In the genomic region with DNA sequence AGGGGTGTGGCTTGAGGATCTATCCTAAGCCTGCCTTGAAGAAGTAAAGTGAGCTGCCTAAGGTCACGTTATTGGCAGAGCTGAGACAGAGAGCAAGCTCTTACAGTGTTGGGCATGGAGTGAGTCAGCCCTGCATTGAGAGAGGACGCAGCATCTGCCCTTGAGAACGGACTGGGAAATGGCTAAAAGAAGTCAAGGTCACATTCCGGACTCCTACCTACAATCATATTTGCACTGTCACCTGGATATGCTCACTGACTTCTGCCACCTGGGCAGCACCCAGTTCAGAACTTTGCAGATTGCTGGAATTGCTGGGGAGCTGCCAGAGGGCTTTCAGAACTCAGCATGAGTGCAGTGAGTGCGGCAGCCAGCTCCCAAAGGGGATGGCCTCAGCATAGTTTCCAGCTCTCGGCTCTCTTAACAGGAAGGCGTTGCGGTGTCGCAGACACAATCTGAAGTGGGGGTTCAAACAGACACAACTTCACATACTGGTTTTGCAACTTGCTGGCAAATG, we compare ENCODE assay signal across 8 cellular contexts.
A peak's percentile ranks its signal among the peaks of the same experiment; 100 is the strongest.
DNase-seq lines count a peak whose midpoint lies in the region; ATAC-seq and TF ChIP-seq lines count a peak whose summit lies in the region.

No MANE protein-coding gene starts in this region.

- intact Hi-C loops in Right ventricle myocardium inferior (cut with DNase I): loop anchor here (5.0 to 10.0 kb wide), 3 partner anchors 128 to 205 kb away; no protein-coding TSS in a partner anchor

- peak; percentile 95 for ATAC-seq in Right ventricle myocardium inferior

- no peak for TF ChIP-seq CTCF in GM20000 (IDR thresholded peaks at IDR 0.05; ENCODE audit: extremely low read depth, missing control alignments)

- DNase-seq in HT-29 (ENCODE audit: low spot score) (peak; percentile 46), T1000 (lab: John Stamatoyannopoulos, UW) (peak; percentile 30), Right ventricle myocardium inferior (ENCODE audit: missing footprints) (peak; percentile 85), pulmonary artery endothelial cell (ENCODE audit: low read depth, low spot score) (peak; percentile 30), GM20000 (ENCODE audit: low spot score) (no peak), SW 1271 (lab: John Stamatoyannopoulos, UW) (no peak), GM19240 (ENCODE audit: insufficient read length, low spot score) (no peak)
- no peak for DNase-seq in activated CD4-positive, CD25-positive, alpha-beta regulatory T cell treated with anti-CD3 and anti-CD28 coated beads, Interleukin-2, amount 50 U/mL, for 72 hours

Comparison
In these comparisons a context has a peak if more than half of its experiments do, and no peak if none do; other contexts are left out.
1. DNase-seq: peak in HT-29 (single experiment), T1000 (single experiment), Right ventricle myocardium inferior (single experiment) and pulmonary artery endothelial cell (single experiment); none in GM20000 (single experiment), SW 1271 (0 of 2), GM19240 (single experiment) and activated CD4-positive, CD25-positive, alpha-beta regulatory T cell treated with anti-CD3 and anti-CD28 coated beads, Interleukin-2, amount 50 U/mL, for 72 hours (single experiment).